Comparison of ENCODE assay signal across 10 cellular contexts in genomic region chr2:236309669-236310029, GRCh38. TPM values are rescaled to one million over a fixed set of nuclear protein-coding genes. Genes with fewer than 3 reads are reported as not detected.
DNase-seq lines count a peak whose midpoint lies in the region; ATAC-seq and TF ChIP-seq lines count a peak whose summit lies in the region.
"Had no signal": no experiment of that assay in that cellular context is flagged by ENCODE, and none has a peak within 500 bp of the region (broad histone marks: within the 10 kb centered on the region; RNA-seq: fewer than 3 reads in every experiment).

No MANE protein-coding gene starts in this region.

- no peak for ATAC-seq in activated CD4-positive, CD25-positive, alpha-beta regulatory T cell treated with anti-CD3 and anti-CD28 coated beads, Interleukin-2, amount 50 U/mL, for 24 hours

- peak; percentile 15 for DNase-seq in activated CD4-positive, alpha-beta memory T cell treated with anti-CD3 and anti-CD28 coated beads for 36 hours
- DNase-seq in activated CD4-positive, alpha-beta memory T cell treated with anti-CD3 and anti-CD28 coated beads, Interleukin-2, amount 10 ng/mL, durations not matched to agents 7 days and 5 days = no peak
- peak; percentile 25 for DNase-seq in NCI-H69 (lab: John Stamatoyannopoulos, UW)
- DNase-seq in fibroblast of mammary gland (ENCODE audit: low read depth) = peak; percentile 17
- DNase-seq in stimulated activated CD8-positive, alpha-beta memory T cell treated with anti-CD3 and anti-CD28 coated beads, Interleukin-4, amount 100 ng/mL, for 48 hours = peak; percentile 28
- DNase-seq in coronary artery (ENCODE audit: low spot score) = no peak
- no peak for DNase-seq in activated CD4-positive, alpha-beta T cell treated with anti-CD3 and anti-CD28 coated beads for 1 hour

- CTCF ChIA-PET in activated CD4-positive, alpha-beta memory T cell treated with anti-CD3 and anti-CD28 coated beads for 36 hours (lab: Charles Lee) = no interaction called here
- CTCF ChIA-PET in activated CD4-positive, alpha-beta memory T cell treated with anti-CD3 and anti-CD28 coated beads, Interleukin-2, amount 10 ng/mL, durations not matched to agents 7 days and 5 days (lab: Charles Lee) = interaction anchor here (0.7 to 1.9 kb wide), 3 partner anchors 9 to 203 kb away, joined by 3 to 5 read pairs (median 3); no protein-coding TSS in a partner anchor

- H3K4me3 Mint-ChIP-seq in activated CD4-positive, alpha-beta memory T cell treated with anti-CD3 and anti-CD28 coated beads for 36 hours = no peak overlapping the region
- no peak overlapping the region for H3K4me3 Mint-ChIP-seq in activated CD4-positive, alpha-beta memory T cell treated with anti-CD3 and anti-CD28 coated beads, Interleukin-2, amount 10 ng/mL, durations not matched to agents 7 days and 5 days
- H3K4me3 Mint-ChIP-seq: stimulated activated naive CD8-positive, alpha-beta T cell treated with anti-CD3 and anti-CD28 coated beads, Interleukin-15, Interleukin-2, amounts not matched to agents 100 ng/mL and 50 ng/mL, for 24 hours; T-helper 1 cell treated with Interleukin-12 subunit alpha and Interleukin-12 subunit beta and Interleukin-4 antibody, amounts not matched to agents 30 μg/mL and 1 μg/mL, for 36 hours had no signal

- POLR2A ChIA-PET in activated CD4-positive, alpha-beta memory T cell treated with anti-CD3 and anti-CD28 coated beads for 36 hours (lab: Charles Lee) = no interaction called here
- POLR2A ChIA-PET in activated CD4-positive, alpha-beta memory T cell treated with anti-CD3 and anti-CD28 coated beads, Interleukin-2, amount 10 ng/mL, durations not matched to agents 7 days and 5 days (lab: Charles Lee) = no interaction called here

- H3K9me3 Mint-ChIP-seq in activated CD4-positive, alpha-beta memory T cell treated with anti-CD3 and anti-CD28 coated beads for 36 hours = peaks cover 7% of the 10 kb centered on the region
- no peaks in the 10 kb centered on the region for H3K9me3 Mint-ChIP-seq in activated CD4-positive, alpha-beta memory T cell treated with anti-CD3 and anti-CD28 coated beads, Interleukin-2, amount 10 ng/mL, durations not matched to agents 7 days and 5 days
- H3K9me3 Mint-ChIP-seq: stimulated activated naive CD8-positive, alpha-beta T cell treated with anti-CD3 and anti-CD28 coated beads, Interleukin-15, Interleukin-2, amounts not matched to agents 100 ng/mL and 50 ng/mL, for 24 hours; T-helper 1 cell treated with Interleukin-12 subunit alpha and Interleukin-12 subunit beta and Interleukin-4 antibody, amounts not matched to agents 30 μg/mL and 1 μg/mL, for 36 hours had no signal

- no peaks in the 10 kb centered on the region for H3K4me1 Mint-ChIP-seq in activated CD4-positive, alpha-beta memory T cell treated with anti-CD3 and anti-CD28 coated beads for 36 hours (ENCODE audit: low read depth)
- no peaks in the 10 kb centered on the region for H3K4me1 Mint-ChIP-seq in activated CD4-positive, alpha-beta memory T cell treated with anti-CD3 and anti-CD28 coated beads, Interleukin-2, amount 10 ng/mL, durations not matched to agents 7 days and 5 days

- H3K36me3 Mint-ChIP-seq in activated CD4-positive, alpha-beta memory T cell treated with anti-CD3 and anti-CD28 coated beads for 36 hours = no peaks in the 10 kb centered on the region
- H3K36me3 Mint-ChIP-seq in activated CD4-positive, alpha-beta memory T cell treated with anti-CD3 and anti-CD28 coated beads, Interleukin-2, amount 10 ng/mL, durations not matched to agents 7 days and 5 days (ENCODE audit: low read depth) = no peaks in the 10 kb centered on the region

- intact Hi-C loops in activated CD4-positive, alpha-beta memory T cell treated with anti-CD3 and anti-CD28 coated beads for 36 hours (cut with micrococcal nuclease) = no loop called here

- H3K27ac Mint-ChIP-seq in activated CD4-positive, alpha-beta memory T cell treated with anti-CD3 and anti-CD28 coated beads for 36 hours = no peak overlapping the region
- no peak overlapping the region for H3K27ac Mint-ChIP-seq in activated CD4-positive, alpha-beta memory T cell treated with anti-CD3 and anti-CD28 coated beads, Interleukin-2, amount 10 ng/mL, durations not matched to agents 7 days and 5 days
- H3K27ac Mint-ChIP-seq: stimulated activated naive CD8-positive, alpha-beta T cell treated with anti-CD3 and anti-CD28 coated beads, Interleukin-15, Interleukin-2, amounts not matched to agents 100 ng/mL and 50 ng/mL, for 24 hours; T-helper 1 cell treated with Interleukin-12 subunit alpha and Interleukin-12 subunit beta and Interleukin-4 antibody, amounts not matched to agents 30 μg/mL and 1 μg/mL, for 36 hours had no signal

- no peak overlapping the region for H3K27ac ChIP-seq in coronary artery

- H3K4me3 ChIP-seq in fibroblast of mammary gland (ENCODE audit: control insufficient read depth, low read depth, low read length) (no peak overlapping the region), coronary artery (no peak overlapping the region)

- peak; percentile 56 for TF ChIP-seq CTCF in fibroblast of mammary gland (conservative IDR thresholded peaks at IDR 0.05; ENCODE audit: control insufficient read depth, insufficient read depth, low read depth, low read length)
- TF ChIP-seq CTCF in coronary artery (IDR thresholded peaks at IDR 0.05) = no peak

- H3K27me3 Mint-ChIP-seq in activated CD4-positive, alpha-beta memory T cell treated with anti-CD3 and anti-CD28 coated beads for 36 hours = peaks cover 10% of the 10 kb centered on the region
- peaks cover 6% of the 10 kb centered on the region for H3K27me3 Mint-ChIP-seq in activated CD4-positive, alpha-beta memory T cell treated with anti-CD3 and anti-CD28 coated beads, Interleukin-2, amount 10 ng/mL, durations not matched to agents 7 days and 5 days
- H3K27me3 Mint-ChIP-seq: stimulated activated naive CD8-positive, alpha-beta T cell treated with anti-CD3 and anti-CD28 coated beads, Interleukin-15, Interleukin-2, amounts not matched to agents 100 ng/mL and 50 ng/mL, for 24 hours had no signal

RNA-seq across cellular contexts. Expression of gene ASB18, which starts 45.4 kb away (rescaled TPM):
- not detected for total RNA-seq in activated CD4-positive, alpha-beta memory T cell treated with anti-CD3 and anti-CD28 coated beads for 36 hours
- total RNA-seq in activated CD4-positive, alpha-beta memory T cell treated with anti-CD3 and anti-CD28 coated beads, Interleukin-2, amount 10 ng/mL, durations not matched to agents 7 days and 5 days = not detected

Comparison
In these comparisons a context has a peak if more than half of its experiments do, and no peak if none do; other contexts are left out.
1. DNase-seq: peak in activated CD4-positive, alpha-beta memory T cell treated with anti-CD3 and anti-CD28 coated beads for 36 hours (single experiment), NCI-H69 (single experiment), fibroblast of mammary gland (single experiment) and stimulated activated CD8-positive, alpha-beta memory T cell treated with anti-CD3 and anti-CD28 coated beads, Interleukin-4, amount 100 ng/mL, for 48 hours (single experiment); none in activated CD4-positive, alpha-beta memory T cell treated with anti-CD3 and anti-CD28 coated beads, Interleukin-2, amount 10 ng/mL, durations not matched to agents 7 days and 5 days (single experiment), coronary artery (single experiment) and activated CD4-positive, alpha-beta T cell treated with anti-CD3 and anti-CD28 coated beads for 1 hour (single experiment).